ENCODE assay signal across 24 cellular contexts in genomic region chr14:96525452-96525851, GRCh38.
"Had no signal": no experiment of that assay in that cellular context is flagged by ENCODE, and none has a peak within 500 bp of the region (broad histone marks: within the 10 kb centered on the region; RNA-seq: fewer than 3 reads in every experiment).

No MANE protein-coding gene starts in this region.

- H3K27ac ChIP-seq: HL-60, KMS-11, SJSA1 had no signal

- DNase-seq: Kasumi-1, MM.1S, NCI-H1092 treated with DMSO at 0.1 percent for 48 hours, NCI-H1436, NCI-H187, NCI-H2029, NCI-H2081 treated with DMSO at 0.1 percent for 48 hours, NCI-H2171, NCI-H226, NCI-H446, NCI-H510A, NCI-H524 treated with DMSO at 0.1 percent for 48 hours, NCI-H69, NCI-H774, Right ventricle myocardium superior, RPMI8226, SIG-M5 had no signal

- H3K9ac ChIP-seq: KMS-11 had no signal

- H3K4me1 ChIP-seq: SJSA1 had no signal

- H3K4me3 ChIP-seq: K562, SJSA1 had no signal

- H3K27me3 Mint-ChIP-seq: IgD-negative memory B cell had no signal

- H3K9me3 ChIP-seq: SJSA1 had no signal

- FAIRE-seq: HTR-8/SVneo, K562, RCC 7860 had no signal

- H3K36me3 Mint-ChIP-seq: IgD-negative memory B cell had no signal

- ATAC-seq: K562 had no signal

- H3K4me2 ChIP-seq: KMS-11 had no signal

- H3K9me3 Mint-ChIP-seq: IgD-negative memory B cell had no signal

- H3K27me3 ChIP-seq: SJSA1 had no signal

- H3K27ac Mint-ChIP-seq: IgD-negative memory B cell had no signal
